Comparison of ENCODE assay signal across 16 cellular contexts in the genomic region with DNA sequence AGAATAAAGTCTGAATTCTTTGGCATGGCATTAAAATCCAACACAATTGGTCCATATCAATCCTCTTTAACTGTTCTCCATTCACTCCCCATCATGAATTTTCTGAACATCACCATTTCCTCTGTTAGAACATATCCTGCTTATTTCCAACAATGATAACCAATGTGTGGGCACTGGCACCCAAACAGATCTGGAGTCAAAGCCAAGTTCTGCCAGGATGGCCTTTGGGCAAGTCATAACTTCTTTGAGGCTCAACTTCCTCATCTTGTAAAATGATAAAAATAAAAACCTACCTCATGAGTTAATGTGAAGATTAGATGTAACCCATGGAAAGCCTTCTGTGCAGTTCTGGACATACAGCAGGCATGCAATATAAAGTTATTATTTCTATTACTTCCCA. TPM values are rescaled to one million over a fixed set of nuclear protein-coding genes. Genes with fewer than 3 reads are reported as not detected.
DNase-seq lines count a peak whose midpoint lies in the region; ATAC-seq, FAIRE-seq and TF ChIP-seq lines count a peak whose summit lies in the region.
"Had no signal": no experiment of that assay in that cellular context is flagged by ENCODE, and none has a peak within 500 bp of the region (broad histone marks: within the 10 kb centered on the region; RNA-seq: fewer than 3 reads in every experiment).

No MANE protein-coding gene starts in this region.

- H3K36me3 ChIP-seq in MG63 = peaks cover 59% of the 10 kb centered on the region
- peaks cover 7% of the 10 kb centered on the region for H3K36me3 ChIP-seq in astrocyte (ENCODE audit: insufficient read depth, low read length)

- FAIRE-seq in astrocyte (lab: Jason Lieb, UNC) = no peak
- FAIRE-seq: H1 had no signal

- H3K4me1 Mint-ChIP-seq in astrocyte (ENCODE audit: low read depth, unreplicated experiment) = peaks cover 50% of the 10 kb centered on the region
- no peaks in the 10 kb centered on the region for H3K4me1 Mint-ChIP-seq in T-helper 2 cell treated with Interferon-gamma antibody and Interleukin-4, amounts not matched to agents 5 μg/mL and 100 μg/mL, for 36 hours (ENCODE audit: low read depth)
- H3K4me1 Mint-ChIP-seq: CD8-positive, alpha-beta memory T cell had no signal

- peaks cover 100% of the 10 kb centered on the region for H3K79me2 ChIP-seq in astrocyte (ENCODE audit: insufficient read depth, low read length)

- H3K4me3 ChIP-seq in MG63 (no peak overlapping the region), astrocyte (ENCODE audit: insufficient read depth, low read depth, low read length) (no peak overlapping the region)
- H3K4me3 ChIP-seq: SJSA1 had no signal

- no peak overlapping the region for H3K27ac Mint-ChIP-seq in astrocyte (ENCODE audit: unreplicated experiment)
- H3K27ac Mint-ChIP-seq in T-helper 2 cell treated with Interferon-gamma antibody and Interleukin-4, amounts not matched to agents 5 μg/mL and 100 μg/mL, for 36 hours = no peak overlapping the region
- H3K27ac Mint-ChIP-seq: CD8-positive, alpha-beta memory T cell had no signal

- no peak overlapping the region for H3K9ac ChIP-seq in astrocyte (ENCODE audit: low read length)
- H3K9ac ChIP-seq: KMS-11 had no signal

- no peaks in the 10 kb centered on the region for H3K9me3 Mint-ChIP-seq in astrocyte (ENCODE audit: unreplicated experiment)
- no peaks in the 10 kb centered on the region for H3K9me3 Mint-ChIP-seq in T-helper 2 cell treated with Interferon-gamma antibody and Interleukin-4, amounts not matched to agents 5 μg/mL and 100 μg/mL, for 36 hours
- H3K9me3 Mint-ChIP-seq: CD8-positive, alpha-beta memory T cell had no signal

- no peak for TF ChIP-seq POLR2A in GM18505 (IDR thresholded peaks at IDR 0.05; ENCODE audit: borderline replicate concordance, extremely low read depth, insufficient read depth, insufficient read length)

- H4K20me1 ChIP-seq in astrocyte (ENCODE audit: insufficient read depth, low read length) = peaks cover 91% of the 10 kb centered on the region

- H3K27ac ChIP-seq in astrocyte (ENCODE audit: low read depth, low read length) = no peak overlapping the region
- H3K27ac ChIP-seq: KMS-11, SJSA1 had no signal

- ATAC-seq in left lobe of liver (peak; percentile 23), GM18505 (IDR thresholded peaks at IDR 0.05; ENCODE audit: unreplicated experiment) (no peak)

- peaks cover 10% of the 10 kb centered on the region for H3K36me3 Mint-ChIP-seq in astrocyte (ENCODE audit: low read depth, unreplicated experiment)
- H3K36me3 Mint-ChIP-seq in T-helper 2 cell treated with Interferon-gamma antibody and Interleukin-4, amounts not matched to agents 5 μg/mL and 100 μg/mL, for 36 hours (ENCODE audit: low read depth) = no peaks in the 10 kb centered on the region
- H3K36me3 Mint-ChIP-seq: CD8-positive, alpha-beta memory T cell had no signal

- H3K27me3 ChIP-seq in MG63 (no peaks in the 10 kb centered on the region), astrocyte (ENCODE audit: insufficient read depth, low read length) (no peaks in the 10 kb centered on the region)
- H3K27me3 ChIP-seq: SJSA1 had no signal

- H3K9me3 ChIP-seq in MG63 = peaks cover 33% of the 10 kb centered on the region
- H3K9me3 ChIP-seq in astrocyte (ENCODE audit: insufficient read depth, low read depth, low read length) = no peaks in the 10 kb centered on the region
- H3K9me3 ChIP-seq: SJSA1 had no signal

- peak; percentile 68 for DNase-seq in MG63
- no peak for DNase-seq in astrocyte (ENCODE audit: low read depth)
- DNase-seq in left lobe of liver (ENCODE audit: low spot score) = no peak
- no peak for DNase-seq in T-helper 2 cell treated with Interferon-gamma antibody and Interleukin-4, amounts not matched to agents 5 μg/mL and 100 μg/mL, for 36 hours (ENCODE audit: low spot score)
- no peak for DNase-seq in dermis blood vessel endothelial cell
- no peak for DNase-seq in NOMO-1 treated with dmso at 0.1 percent for 144 hours (lab: John Stamatoyannopoulos, UW; ENCODE audit: unreplicated experiment)
- DNase-seq: CD8-positive, alpha-beta memory T cell; DMS 273 treated with DMSO at 0.1 percent for 48 hours; NCI-H187 treated with DMSO at 0.1 percent for 48 hours; NCI-H2171; NCI-H82; RPMI8226 had no signal

- no peaks in the 10 kb centered on the region for H3K27me3 Mint-ChIP-seq in astrocyte (ENCODE audit: low read depth, unreplicated experiment)
- peaks cover 11% of the 10 kb centered on the region for H3K27me3 Mint-ChIP-seq in T-helper 2 cell treated with Interferon-gamma antibody and Interleukin-4, amounts not matched to agents 5 μg/mL and 100 μg/mL, for 36 hours (ENCODE audit: low read depth)

- TF ChIP-seq CTCF in astrocyte (IDR thresholded peaks at IDR 0.05; ENCODE audit: insufficient read depth, low read depth, low read length) = no peak

- H2AFZ ChIP-seq in astrocyte (ENCODE audit: low read depth, low read length) = no peak overlapping the region

- peaks cover 10% of the 10 kb centered on the region for H3K4me1 ChIP-seq in astrocyte (ENCODE audit: insufficient read depth, low read length)

- no peak overlapping the region for H3K4me2 ChIP-seq in astrocyte (ENCODE audit: low read length)
- H3K4me2 ChIP-seq: KMS-11 had no signal

- H3K4me3 Mint-ChIP-seq in astrocyte (ENCODE audit: unreplicated experiment) = peak overlapping the region; percentile 66
- H3K4me3 Mint-ChIP-seq in T-helper 2 cell treated with Interferon-gamma antibody and Interleukin-4, amounts not matched to agents 5 μg/mL and 100 μg/mL, for 36 hours = no peak overlapping the region
- H3K4me3 Mint-ChIP-seq: CD8-positive, alpha-beta memory T cell had no signal

RNA-seq across cellular contexts. Expression of a gene that starts 12.5 kb away (rescaled TPM):
- total RNA-seq in MG63 (2014; rRNA removed; shearing (Covaris generic); ENCODE audit: low replicate concordance) = 25.5 and 80.3 TPM in 2 replicates
- total RNA-seq in astrocyte (189 and 204 TPM in 2 replicates), left lobe of liver (33.3 TPM), dermis blood vessel endothelial cell (141 and 154 TPM in 2 replicates)
